In genomic region chr20:43514062-43514971, GRCh38 we compare ENCODE assay signal across 8 cellular contexts. TPM values are rescaled to one million over a fixed set of nuclear protein-coding genes. Genes with fewer than 3 reads are reported as not detected.
A peak's percentile ranks its signal among the peaks of the same experiment; 100 is the strongest.
DNase-seq lines count a peak whose midpoint lies in the region; ATAC-seq, FAIRE-seq and TF ChIP-seq lines count a peak whose summit lies in the region.

No MANE protein-coding gene starts in this region.

- H3K4me3 ChIP-seq in A549, result no peak overlapping the region

- H3K9me3 ChIP-seq in A549, result no peaks in the 10 kb centered on the region

- DNase-seq in A549 (ENCODE audit: low read depth in 1 of 2, low spot score in 1 of 2) (no peak), NCI-H2227 treated with DMSO at 0.1 percent for 48 hours (lab: John Stamatoyannopoulos, UW) (peak; percentile 98), cerebellum (ENCODE audit: low spot score) (peak; percentile 96), kidney glomerular epithelial cell (lab: John Stamatoyannopoulos, UW) (peak; percentile 94)
- peak; percentile 81 for DNase-seq in activated CD4-positive, alpha-beta T cell treated with anti-CD3 and anti-CD28 coated beads for 1 hour
- peak; percentile 94 for DNase-seq in stimulated activated CD4-positive, alpha-beta T cell treated with anti-CD3 and anti-CD28 coated beads, Interleukin-15, amount 100 ng/mL, for 24 hours

- POLR2A ChIA-PET in A549 (lab: Yijun Ruan, JAX), result no interaction called here

- ATAC-seq in A549, result peak; percentile 8 to 74; a peak in 3 of 6 replicates
- ATAC-seq in GM18867 (IDR thresholded peaks at IDR 0.05; ENCODE audit: unreplicated experiment), result peak; percentile 80
- peak; percentile 84 for ATAC-seq in HG03097 (IDR thresholded peaks at IDR 0.05; ENCODE audit: low FRiP score, unreplicated experiment)

- FAIRE-seq in A549 (lab: Jason Lieb, UNC), result no peak

- CTCF ChIA-PET in A549 (lab: Yijun Ruan, JAX), result interaction anchor here (1.2 to 1.4 kb wide), 3 partner anchors 17 to 600 kb away, joined by 3 to 5 read pairs (median 3); no protein-coding TSS in a partner anchor

- TF ChIP-seq POLR2A in A549 (IDR thresholded peaks at IDR 0.05; ENCODE audit: low read length), result no peak

- TF ChIP-seq EP300 in A549 (IDR thresholded peaks at IDR 0.05), result no peak

- no peak overlapping the region for H3K4me2 ChIP-seq in A549

- H3K27ac ChIP-seq in A549, result no peak overlapping the region

- no peak for TF ChIP-seq CTCF in A549 (IDR thresholded peaks at IDR 0.05)

- 94% methylated on average over 45 of the region's 53 CpGs for WGBS in A549 (ENCODE audit: missing lambda C conversion rate)

- TF ChIP-seq RAD21 in A549 (conservative IDR thresholded peaks at IDR 0.05 in 1 of 2, IDR thresholded peaks at IDR 0.05 in 1 of 2), result no peak

- no peaks in the 10 kb centered on the region for H3K4me1 ChIP-seq in A549

TF ChIP-seq in A549, 52 proteins besides CTCF, POLR2A, EP300 and RAD21:
- TF ChIP-seq MAFK (IDR thresholded peaks at IDR 0.05; ENCODE audit: partially characterized antibody), result no peak
- no peak for TF ChIP-seq JUNB (IDR thresholded peaks at IDR 0.05)
- no peak for TF ChIP-seq SREBF2 (IDR thresholded peaks at IDR 0.05)
- TF ChIP-seq HOXB13 (CRISPR knock-in tag; IDR thresholded peaks at IDR 0.05; ENCODE audit: low read depth), result no peak
- TF ChIP-seq JUN (IDR thresholded peaks at IDR 0.05), result no peak
- TF ChIP-seq ZSCAN20 (CRISPR knock-in tag; IDR thresholded peaks at IDR 0.05), result no peak
- no peak for TF ChIP-seq PBX3 (IDR thresholded peaks at IDR 0.05)
- TF ChIP-seq MYC (IDR thresholded peaks at IDR 0.05; ENCODE audit: borderline replicate concordance, low read length), result no peak
- TF ChIP-seq NFE2L2 (conservative IDR thresholded peaks at IDR 0.05; ENCODE audit: low read length), result no peak
- no peak for TF ChIP-seq HES2 (IDR thresholded peaks at IDR 0.05)
- TF ChIP-seq ELK1 (IDR thresholded peaks at IDR 0.05; ENCODE audit: low read depth, low read length), result no peak
- no peak for TF ChIP-seq GATA3 (IDR thresholded peaks at IDR 0.05; ENCODE audit: borderline replicate concordance)
- TF ChIP-seq KDM5A (IDR thresholded peaks at IDR 0.05), result no peak
- TF ChIP-seq USF2 (IDR thresholded peaks at IDR 0.05), result no peak
- no peak for TF ChIP-seq E2F6 (IDR thresholded peaks at IDR 0.05; ENCODE audit: borderline replicate concordance, low read depth)
- no peak for TF ChIP-seq ZFP36 (IDR thresholded peaks at IDR 0.05; ENCODE audit: borderline replicate concordance, partially characterized antibody)
- no peak for TF ChIP-seq KDM1A (IDR thresholded peaks at IDR 0.05; ENCODE audit: low read depth)

RNA-seq across cellular contexts. Expression of gene L3MBTL1, which starts 6.8 kb away (rescaled TPM):
- polyA plus RNA-seq in A549 (2011; rRNA removed), result 2.5 and 3.6 TPM in 2 replicates
- polyA plus RNA-seq in A549 (2012; cell fraction: cytosol; rRNA removed), result 2.3 and 2.6 TPM in 2 replicates
- 21.1 and 23.1 TPM in 2 replicates for polyA plus RNA-seq in A549 (2012; cell fraction: nucleus; rRNA removed)
- polyA plus RNA-seq in A549 (2017; fragmentation: RNase III; extraction: RNeasy Plus Mini Kit Qiagen cat#74134 plus additional on column Dnase treatment), result 2.8 to 3.8 TPM (median 3.7 TPM) in 3 replicates
- polyA minus RNA-seq in A549 (2011; rRNA and poly(A)+ RNA removed), result 3.9 and 4.5 TPM in 2 replicates
- total RNA-seq in cerebellum, result 43.2 TPM

RNA-seq across cellular contexts. Expression of gene SGK2, which starts 44.5 kb away (rescaled TPM):
- polyA plus RNA-seq in A549 (2011; rRNA removed) (9.4 and 10.4 TPM in 2 replicates), A549 (2017; fragmentation: RNase III; extraction: RNeasy Plus Mini Kit Qiagen cat#74134 plus additional on column Dnase treatment) (11.4 to 12.2 TPM (median 11.8 TPM) in 3 replicates)
- polyA plus RNA-seq in A549 (2012; cell fraction: cytosol; rRNA removed), result 7.5 and 9.5 TPM in 2 replicates
- 15.0 and 17.6 TPM in 2 replicates for polyA plus RNA-seq in A549 (2012; cell fraction: nucleus; rRNA removed)
- 19.4 and 20.2 TPM in 2 replicates for polyA minus RNA-seq in A549 (2011; rRNA and poly(A)+ RNA removed)
- 2.3 TPM for total RNA-seq in cerebellum

RNA-seq across cellular contexts. Expression of gene SRSF6, which starts 56.6 kb away (rescaled TPM):
- polyA plus RNA-seq in A549 (2011; rRNA removed) (134 and 145 TPM in 2 replicates), A549 (2017; fragmentation: RNase III; extraction: RNeasy Plus Mini Kit Qiagen cat#74134 plus additional on column Dnase treatment) (99.3 to 113 TPM (median 105 TPM) in 3 replicates)
- polyA plus RNA-seq in A549 (2012; cell fraction: cytosol; rRNA removed), result 60.7 and 69.2 TPM in 2 replicates
- polyA plus RNA-seq in A549 (2012; cell fraction: nucleus; rRNA removed), result 76.8 and 121 TPM in 2 replicates
- polyA minus RNA-seq in A549 (2011; rRNA and poly(A)+ RNA removed), result 82.7 and 84.3 TPM in 2 replicates
- total RNA-seq in cerebellum, result 49.5 TPM

Comparison
In these comparisons a context has a peak if more than half of its experiments do, and no peak if none do; other contexts are left out.
1. DNase-seq: peak in NCI-H2227 treated with DMSO at 0.1 percent for 48 hours (single experiment), activated CD4-positive, alpha-beta T cell treated with anti-CD3 and anti-CD28 coated beads for 1 hour (single experiment), cerebellum (single experiment), kidney glomerular epithelial cell (single experiment) and stimulated activated CD4-positive, alpha-beta T cell treated with anti-CD3 and anti-CD28 coated beads, Interleukin-15, amount 100 ng/mL, for 24 hours (single experiment); none in A549 (0 of 2).
2. Peak in every context shown above with its lines, with median percentiles within 50 percentile points of each other: ATAC-seq.